ENCODE assay signal across 1 cellular context in genomic region chr12:67827820-67828383, GRCh38.
TF ChIP-seq lines count a peak whose summit lies in the region.

No MANE protein-coding gene starts in this region.

TF ChIP-seq in endothelial cell of umbilical vein, 7 proteins besides CTCF, POLR2A, EP300 and RAD21:
- TF ChIP-seq MAX (IDR thresholded peaks at IDR 0.05; ENCODE audit: insufficient read depth, insufficient read length) (no peak), EZH2 (IDR thresholded peaks at IDR 0.05; ENCODE audit: borderline replicate concordance, low read depth, low read length, severe bottlenecking) (no peak), JUN (IDR thresholded peaks at IDR 0.05; ENCODE audit: borderline replicate concordance, insufficient read depth, insufficient read length, low read depth) (no peak), GATA2 (IDR thresholded peaks at IDR 0.05; ENCODE audit: insufficient read depth, insufficient read length, low read depth, low read length) (no peak), FOS (IDR thresholded peaks at IDR 0.05; ENCODE audit: borderline replicate concordance, insufficient read depth, low read length) (no peak), POLR2AphosphoS5 (IDR thresholded peaks at IDR 0.05; ENCODE audit: insufficient read depth, low read depth, low read length) (no peak), MYC (IDR thresholded peaks at IDR 0.05; ENCODE audit: low read depth, low read length) (no peak)
